29 cellular contexts compared by ENCODE assay signal in genomic region chr2:50241292-50241691, GRCh38.
"Had no signal": no experiment of that assay in that cellular context is flagged by ENCODE, and none has a peak within 500 bp of the region (broad histone marks: within the 10 kb centered on the region; RNA-seq: fewer than 3 reads in every experiment).

No MANE protein-coding gene starts in this region.

- H3K9ac ChIP-seq: neural progenitor cell, parathyroid adenoma had no signal

- H3K36me3 ChIP-seq: neural progenitor cell, ovary, right lobe of liver, sigmoid colon, suprapubic skin, tibial artery, transverse colon, upper lobe of right lung had no signal

- H3K27me3 ChIP-seq: neural progenitor cell, ovary, right lobe of liver, sigmoid colon, suprapubic skin, testis, tibial artery, transverse colon, upper lobe of right lung, uterus had no signal

- H3K4me2 ChIP-seq: neural progenitor cell had no signal

- H2AFZ ChIP-seq: neural progenitor cell, parathyroid adenoma had no signal

- H3K9me3 ChIP-seq: ovary, psoas muscle, right lobe of liver, sigmoid colon, suprapubic skin, testis, transverse colon, upper lobe of right lung, uterus had no signal

- H3K4me1 ChIP-seq: neural progenitor cell, parathyroid adenoma, psoas muscle, right lobe of liver, suprapubic skin, testis, tibial artery, transverse colon, upper lobe of right lung, uterus had no signal

- ATAC-seq: naive thymus-derived CD8-positive, alpha-beta T cell; natural killer cell treated with Interleukin-12 subunit alpha and Interleukin-12 subunit beta and Interleukin-15 and Interleukin-18, amount 100 ng/mL, for 72 hours; psoas muscle; right cardiac atrium; right lobe of liver; stimulated activated memory B cell treated with anti-CD40 and anti-IgM and Interleukin-4, amounts not matched to agents 10 μg/mL and 1 μg/mL and 100 μg/mL, for 72 hours; stimulated activated naive CD8-positive, alpha-beta T cell treated with anti-CD3 and anti-CD28 coated beads, Interleukin-15, amount 100 ng/mL, for 72 hours; stimulated activated naive CD8-positive, alpha-beta T cell treated with anti-CD3 and anti-CD28 coated beads, Interleukin-15, Interleukin-2, amounts not matched to agents 100 U/mL and 50 U/mL, for 24 hours; upper lobe of right lung had no signal

- H3K27ac ChIP-seq: neural progenitor cell, ovary, parathyroid adenoma, psoas muscle, right lobe of liver, sigmoid colon, suprapubic skin, testis, tibial artery, transverse colon, upper lobe of right lung, uterus had no signal

- H3K4me3 ChIP-seq: neural progenitor cell, ovary, psoas muscle, right lobe of liver, sigmoid colon, suprapubic skin, testis, tibial artery, transverse colon, upper lobe of right lung, uterus had no signal

- H3K79me2 ChIP-seq: parathyroid adenoma had no signal

- DNase-seq: naive thymus-derived CD8-positive, alpha-beta T cell; nephron progenitor cell; occipital lobe; ovary; posterior cingulate gyrus; psoas muscle; right cardiac atrium; right lobe of liver; sigmoid colon; small intestine; stimulated activated CD4-positive, alpha-beta T cell treated with anti-CD3 and anti-CD28 coated beads, Interleukin-15, amount 100 ng/mL, for 24 hours; stimulated activated CD4-positive, alpha-beta T cell treated with anti-CD3 and anti-CD28 coated beads, Interleukin-2, amount 100 ng/mL, for 24 hours; stimulated activated CD4-positive, alpha-beta T cell treated with anti-CD3 and anti-CD28 coated beads, Interleukin-2, amount 100 ng/mL, for 48 hours; stimulated activated CD4-positive, alpha-beta T cell treated with anti-CD3 and anti-CD28 coated beads, Interleukin-4, amount 100 ng/mL, for 24 hours; stimulated activated CD8-positive, alpha-beta memory T cell treated with anti-CD3 and anti-CD28 coated beads, Interleukin-4, amount 100 ng/mL, for 48 hours; stimulated activated naive CD4-positive, alpha-beta T cell; stimulated activated naive CD8-positive, alpha-beta T cell treated with anti-CD3 and anti-CD28 coated beads, Interleukin-15, amount 100 ng/mL, for 72 hours; stimulated activated naive CD8-positive, alpha-beta T cell treated with anti-CD3 and anti-CD28 coated beads, Interleukin-15, Interleukin-2, amounts not matched to agents 100 U/mL and 50 U/mL, for 24 hours; substantia nigra; testis; tibial artery; transverse colon; upper lobe of right lung; uterus had no signal
